Comparison of ENCODE assay signal across 1 cellular context in genomic region chr11:94134651-94135512, GRCh38.
TF ChIP-seq lines count a peak whose summit lies in the region.

No MANE protein-coding gene starts in this region.

TF ChIP-seq in HepG2, 621 proteins besides CTCF, POLR2A, EP300 and RAD21 (continued from another document):
- TF ChIP-seq ZNF512 (CRISPR knock-in tag; IDR thresholded peaks at IDR 0.05) (no peak), HES4 (CRISPR knock-in tag; IDR thresholded peaks at IDR 0.05; ENCODE audit: borderline replicate concordance) (no peak), ATF5 (CRISPR knock-in tag; IDR thresholded peaks at IDR 0.05; ENCODE audit: low read depth) (no peak), ZBTB39 (CRISPR knock-in tag; IDR thresholded peaks at IDR 0.05) (no peak), ZBTB7A (CRISPR knock-in tag; IDR thresholded peaks at IDR 0.05) (no peak), BCLAF1 (IDR thresholded peaks at IDR 0.05) (no peak), ARID2 (CRISPR knock-in tag; IDR thresholded peaks at IDR 0.05; ENCODE audit: borderline replicate concordance) (no peak), SAP130 (CRISPR knock-in tag; IDR thresholded peaks at IDR 0.05; ENCODE audit: low read depth) (no peak), ARNT2 (CRISPR knock-in tag; IDR thresholded peaks at IDR 0.05; ENCODE audit: low read depth) (no peak), ATF6 (CRISPR knock-in tag; conservative IDR thresholded peaks at IDR 0.05) (no peak), KAT2B (IDR thresholded peaks at IDR 0.05; ENCODE audit: borderline replicate concordance, low read depth, low read length) (no peak), ZFP1 (CRISPR knock-in tag; IDR thresholded peaks at IDR 0.05) (no peak), RFX1 (IDR thresholded peaks at IDR 0.05) (no peak), LCORL (IDR thresholded peaks at IDR 0.05) (no peak), LCORL (CRISPR knock-in tag; IDR thresholded peaks at IDR 0.05) (no peak), TRIM22 (IDR thresholded peaks at IDR 0.05) (no peak), ZNF740 (CRISPR knock-in tag; IDR thresholded peaks at IDR 0.05) (no peak), NFYC (CRISPR knock-in tag; IDR thresholded peaks at IDR 0.05) (no peak), CHD2 (IDR thresholded peaks at IDR 0.05; ENCODE audit: low read depth, low read length) (no peak), NCOR1 (IDR thresholded peaks at IDR 0.05; ENCODE audit: borderline replicate concordance, low read length) (no peak)
